8 cellular contexts compared by ENCODE assay signal in the genomic region with DNA sequence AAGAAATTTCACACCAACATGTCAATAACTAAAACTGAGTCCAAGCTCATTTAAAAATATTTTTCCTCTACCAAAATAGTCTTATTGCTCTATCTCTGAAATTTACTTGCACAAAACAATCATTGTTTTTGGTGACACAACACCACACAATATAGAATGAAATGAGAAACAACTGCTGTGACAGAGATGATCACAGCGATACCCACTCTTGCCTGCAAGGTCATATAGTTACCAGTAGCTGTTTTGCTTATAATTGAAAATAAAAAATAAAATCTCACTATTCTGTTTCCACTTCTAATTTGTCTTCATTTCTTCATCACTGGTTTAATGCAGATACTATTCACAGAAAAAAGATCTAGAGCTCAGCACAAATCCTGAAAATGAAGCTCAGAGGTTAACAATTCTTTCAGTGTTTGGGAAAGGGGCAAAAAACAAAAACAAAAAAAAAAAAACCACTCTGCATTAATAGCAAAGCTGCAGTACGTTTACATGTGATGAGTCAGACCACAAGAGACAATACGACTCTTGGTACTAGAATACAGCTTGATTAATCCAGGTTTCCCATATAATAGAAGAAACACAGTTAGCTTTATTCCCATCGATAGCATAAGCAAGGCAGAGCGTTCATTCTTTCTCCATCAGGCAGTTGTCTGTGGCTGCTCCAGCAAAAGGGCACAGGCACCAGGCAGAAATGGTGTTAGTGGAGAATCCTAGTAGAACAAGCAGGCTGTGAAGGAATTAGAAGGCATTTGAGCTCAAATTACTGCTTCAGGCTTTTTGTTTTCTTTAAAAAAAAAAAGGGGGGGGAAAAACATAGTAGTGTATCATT. TPM values are rescaled to one million over a fixed set of nuclear protein-coding genes. Genes with fewer than 3 reads are reported as not detected.
DNase-seq lines count a peak whose midpoint lies in the region; ATAC-seq and TF ChIP-seq lines count a peak whose summit lies in the region.

No MANE protein-coding gene starts in this region.

- peak overlapping the region; percentile 98 for H3K27ac ChIP-seq in KMS-11

- DNase-seq in GM04504 (ENCODE audit: low read depth): peak; percentile 33
- DNase-seq in activated CD4-positive, alpha-beta memory T cell treated with anti-CD3 and anti-CD28 coated beads, Interleukin-2, amount 10 ng/mL, durations not matched to agents 7 days and 5 days: no peak
- peak; percentile 89 for DNase-seq in fibroblast of mammary gland (ENCODE audit: low read depth)
- DNase-seq in nephron progenitor cell: peak; percentile 27
- DNase-seq in UCSD-AML1 (lab: John Stamatoyannopoulos, UW; ENCODE audit: unreplicated experiment): no peak
- no peak for DNase-seq in NCI-H510A (lab: John Stamatoyannopoulos, UW)

- no peaks in the 10 kb centered on the region for H4K20me1 ChIP-seq in KMS-11 (ENCODE audit: insufficient read depth)

- H3K4me1 Mint-ChIP-seq in activated CD4-positive, alpha-beta memory T cell treated with anti-CD3 and anti-CD28 coated beads, Interleukin-2, amount 10 ng/mL, durations not matched to agents 7 days and 5 days: peaks cover 76% of the 10 kb centered on the region
- peaks cover 61% of the 10 kb centered on the region for H3K4me1 Mint-ChIP-seq in nephron progenitor cell

- peaks cover 24% of the 10 kb centered on the region for H3K36me3 Mint-ChIP-seq in activated CD4-positive, alpha-beta memory T cell treated with anti-CD3 and anti-CD28 coated beads, Interleukin-2, amount 10 ng/mL, durations not matched to agents 7 days and 5 days (ENCODE audit: low read depth)
- H3K36me3 Mint-ChIP-seq in nephron progenitor cell (ENCODE audit: low read depth): peaks cover 18% of the 10 kb centered on the region

- no peaks in the 10 kb centered on the region for H3K9me3 Mint-ChIP-seq in activated CD4-positive, alpha-beta memory T cell treated with anti-CD3 and anti-CD28 coated beads, Interleukin-2, amount 10 ng/mL, durations not matched to agents 7 days and 5 days
- H3K9me3 Mint-ChIP-seq in nephron progenitor cell: peaks cover 4% of the 10 kb centered on the region

- peaks cover 63% of the 10 kb centered on the region for H3K79me2 ChIP-seq in KMS-11 (ENCODE audit: insufficient read depth, low read depth)

- CTCF ChIA-PET in activated CD4-positive, alpha-beta memory T cell treated with anti-CD3 and anti-CD28 coated beads, Interleukin-2, amount 10 ng/mL, durations not matched to agents 7 days and 5 days (lab: Charles Lee): interaction anchor here (0.6 to 2.2 kb wide), 15 partner anchors 9 to 1089 kb away, joined by 3 to 12 read pairs (median 4); no protein-coding TSS in a partner anchor

- no peak for ATAC-seq in GM18867 (IDR thresholded peaks at IDR 0.05; ENCODE audit: unreplicated experiment)

- POLR2A ChIA-PET in activated CD4-positive, alpha-beta memory T cell treated with anti-CD3 and anti-CD28 coated beads, Interleukin-2, amount 10 ng/mL, durations not matched to agents 7 days and 5 days (lab: Charles Lee): interaction anchor here (0.8 to 3.1 kb wide), 24 partner anchors 9 to 716 kb away, joined by 3 to 23 read pairs (median 4); a partner anchor contains a TSS

- peak overlapping the region; percentile 82 for H3K9ac ChIP-seq in KMS-11

- H3K4me2 ChIP-seq in KMS-11: peak overlapping the region; percentile 99

- peak overlapping the region; percentile 97 for H3K27ac Mint-ChIP-seq in activated CD4-positive, alpha-beta memory T cell treated with anti-CD3 and anti-CD28 coated beads, Interleukin-2, amount 10 ng/mL, durations not matched to agents 7 days and 5 days
- H3K27ac Mint-ChIP-seq in nephron progenitor cell: peak overlapping the region; percentile 99

- H3K4me3 ChIP-seq in KMS-11 (IDR thresholded peaks at IDR 0.05; ENCODE audit: insufficient read depth, low read depth, low read length) (no peak overlapping the region), fibroblast of mammary gland (ENCODE audit: control insufficient read depth, low read depth, low read length) (peak overlapping the region; percentile 92)

- H3K27me3 Mint-ChIP-seq in activated CD4-positive, alpha-beta memory T cell treated with anti-CD3 and anti-CD28 coated beads, Interleukin-2, amount 10 ng/mL, durations not matched to agents 7 days and 5 days: no peaks in the 10 kb centered on the region
- H3K27me3 Mint-ChIP-seq in nephron progenitor cell (ENCODE audit: low read depth, poor library complexity): no peaks in the 10 kb centered on the region

- no peak overlapping the region; the same call in 1 of the 2 replicates for H2AFZ ChIP-seq in KMS-11 (ENCODE audit: low read depth)

- TF ChIP-seq CTCF in KMS-11 (conservative IDR thresholded peaks at IDR 0.05; ENCODE audit: low read depth, low read length): no peak; the same call in 1 of the 2 replicates
- TF ChIP-seq CTCF in fibroblast of mammary gland (conservative IDR thresholded peaks at IDR 0.05; ENCODE audit: control insufficient read depth, insufficient read depth, low read depth, low read length): no peak
- TF ChIP-seq CTCF in nephron progenitor cell (IDR thresholded peaks at IDR 0.05): no peak

- no peaks in the 10 kb centered on the region for H3K27me3 ChIP-seq in KMS-11 (ENCODE audit: insufficient read depth, low read depth)

- peaks cover 63% of the 10 kb centered on the region for H3K4me1 ChIP-seq in KMS-11 (ENCODE audit: low read depth, poor library complexity, severe bottlenecking)

- H3K36me3 ChIP-seq in KMS-11 (ENCODE audit: insufficient read depth): no peaks in the 10 kb centered on the region

- H3K4me3 Mint-ChIP-seq in activated CD4-positive, alpha-beta memory T cell treated with anti-CD3 and anti-CD28 coated beads, Interleukin-2, amount 10 ng/mL, durations not matched to agents 7 days and 5 days: peak overlapping the region; percentile 82
- peak overlapping the region; percentile 82 for H3K4me3 Mint-ChIP-seq in nephron progenitor cell

RNA-seq across cellular contexts. Expression of a gene that starts 0.8 kb away (rescaled TPM):
- 10 to 100 TPM; 56.5 to 56.6 TPM for total RNA-seq in activated CD4-positive, alpha-beta memory T cell treated with anti-CD3 and anti-CD28 coated beads, Interleukin-2, amount 10 ng/mL, durations not matched to agents 7 days and 5 days

Comparison
In these comparisons a context has a peak if more than half of its experiments do, and no peak if none do; other contexts are left out.
1. DNase-seq: peak in GM04504 (single experiment), fibroblast of mammary gland (single experiment) and nephron progenitor cell (single experiment); none in activated CD4-positive, alpha-beta memory T cell treated with anti-CD3 and anti-CD28 coated beads, Interleukin-2, amount 10 ng/mL, durations not matched to agents 7 days and 5 days (single experiment), UCSD-AML1 (single experiment) and NCI-H510A (single experiment).